17 cellular contexts compared by ENCODE assay signal in genomic region chr4:120034913-120035312, GRCh38.
"Had no signal": no experiment of that assay in that cellular context is flagged by ENCODE, and none has a peak within 500 bp of the region (broad histone marks: within the 10 kb centered on the region; RNA-seq: fewer than 3 reads in every experiment).

No MANE protein-coding gene starts in this region.

- H3K4me3 ChIP-seq: coronary artery, heart left ventricle, pancreas, prostate gland, right lobe of liver, spleen, tibial artery had no signal

- H3K27ac ChIP-seq: coronary artery, heart left ventricle, pancreas, prostate gland, right lobe of liver, spleen, tibial artery had no signal

- H3K4me1 Mint-ChIP-seq: naive thymus-derived CD8-positive, alpha-beta T cell; stimulated activated memory B cell treated with anti-CD40 and anti-IgM and Interleukin-4, amounts not matched to agents 10 μg/mL and 1 μg/mL and 100 μg/mL, for 72 hours had no signal

- H3K36me3 Mint-ChIP-seq: naive thymus-derived CD8-positive, alpha-beta T cell; stimulated activated memory B cell treated with anti-CD40 and anti-IgM and Interleukin-4, amounts not matched to agents 10 μg/mL and 1 μg/mL and 100 μg/mL, for 72 hours had no signal

- H3K9me3 Mint-ChIP-seq: naive thymus-derived CD8-positive, alpha-beta T cell; stimulated activated memory B cell treated with anti-CD40 and anti-IgM and Interleukin-4, amounts not matched to agents 10 μg/mL and 1 μg/mL and 100 μg/mL, for 72 hours; stimulated activated naive CD8-positive, alpha-beta T cell treated with anti-CD3 and anti-CD28 coated beads, Interleukin-15, Interleukin-2, amounts not matched to agents 100 ng/mL and 50 ng/mL, for 24 hours had no signal

- H3K4me1 ChIP-seq: pancreas, prostate gland, right lobe of liver, spleen, tibial artery had no signal

- H3K27me3 ChIP-seq: heart left ventricle, pancreas, right lobe of liver, tibial artery had no signal

- H3K36me3 ChIP-seq: heart left ventricle, pancreas, prostate gland, right lobe of liver, spleen, tibial artery had no signal

- H3K4me3 Mint-ChIP-seq: naive thymus-derived CD8-positive, alpha-beta T cell; stimulated activated memory B cell treated with anti-CD40 and anti-IgM and Interleukin-4, amounts not matched to agents 10 μg/mL and 1 μg/mL and 100 μg/mL, for 72 hours; stimulated activated naive CD8-positive, alpha-beta T cell treated with anti-CD3 and anti-CD28 coated beads, Interleukin-15, Interleukin-2, amounts not matched to agents 100 ng/mL and 50 ng/mL, for 24 hours had no signal

- H3K27ac Mint-ChIP-seq: naive thymus-derived CD8-positive, alpha-beta T cell; stimulated activated memory B cell treated with anti-CD40 and anti-IgM and Interleukin-4, amounts not matched to agents 10 μg/mL and 1 μg/mL and 100 μg/mL, for 72 hours; stimulated activated naive CD8-positive, alpha-beta T cell treated with anti-CD3 and anti-CD28 coated beads, Interleukin-15, Interleukin-2, amounts not matched to agents 100 ng/mL and 50 ng/mL, for 24 hours had no signal

- DNase-seq: effector CD8-positive, alpha-beta T cell; heart left ventricle; hippocampal formation; kidney glomerular epithelial cell; mammary epithelial cell; naive thymus-derived CD8-positive, alpha-beta T cell; pancreas; right lobe of liver; spleen; stimulated activated CD4-positive, alpha-beta T cell treated with anti-CD3 and anti-CD28 coated beads, Interleukin-15, amount 100 ng/mL, for 24 hours; stimulated activated CD4-positive, alpha-beta T cell treated with anti-CD3 and anti-CD28 coated beads, Interleukin-1b, Interleukin-23, amount 100 ng/mL, for 48 hours; stimulated activated CD4-positive, alpha-beta T cell treated with anti-CD3 and anti-CD28 coated beads, Interleukin-4, amount 100 ng/mL, for 24 hours; tibial artery had no signal

- H3K9me3 ChIP-seq: heart left ventricle, pancreas, prostate gland, right lobe of liver, spleen, tibial artery had no signal
